In the genomic region with DNA sequence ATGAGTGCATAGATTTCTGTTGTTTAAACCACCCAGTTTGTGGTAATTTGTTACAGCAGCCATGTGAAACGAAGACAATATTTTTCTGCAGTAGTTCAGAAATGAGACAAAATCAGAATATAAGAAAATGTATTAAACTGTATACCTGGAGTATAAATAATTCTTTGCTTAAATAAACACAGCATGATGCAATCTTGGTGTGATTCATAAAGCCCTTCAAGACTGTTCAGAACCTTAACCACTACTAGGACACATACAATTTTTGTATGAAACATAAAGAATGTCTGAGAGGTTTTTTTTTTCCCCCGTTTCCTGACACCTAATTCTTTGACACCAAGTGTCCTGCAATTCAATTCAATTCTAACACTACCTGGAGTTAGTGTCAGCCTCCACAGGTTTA, we compare ENCODE assay signal across 26 cellular contexts. TPM values are rescaled to one million over a fixed set of nuclear protein-coding genes. Genes with fewer than 3 reads are reported as not detected.
DNase-seq lines count a peak whose midpoint lies in the region; ATAC-seq and TF ChIP-seq lines count a peak whose summit lies in the region.
"Had no signal": no experiment of that assay in that cellular context is flagged by ENCODE, and none has a peak within 500 bp of the region (broad histone marks: within the 10 kb centered on the region; RNA-seq: fewer than 3 reads in every experiment).

No MANE protein-coding gene starts in this region.

- no peaks in the 10 kb centered on the region for H3K27me3 ChIP-seq in breast epithelium
- no peaks in the 10 kb centered on the region for H3K27me3 ChIP-seq in tibial artery
- H3K27me3 ChIP-seq: foreskin keratinocyte, heart right ventricle, suprapubic skin, uterus had no signal

- TF ChIP-seq POLR2A in breast epithelium (IDR thresholded peaks at IDR 0.05): no peak

- H3K36me3 Mint-ChIP-seq in MCF 10A (ENCODE audit: insufficient read depth, unreplicated experiment): no peaks in the 10 kb centered on the region

- intact Hi-C loops in MCF 10A (cut with micrococcal nuclease) (no loop called here), breast epithelium (cut with DNase I; ENCODE audit: low total_unique reads) (no loop called here), tibial artery (cut with DNase I; ENCODE audit: low total_unique reads) (no loop called here)

- TF ChIP-seq CTCF in MCF 10A (IDR thresholded peaks at IDR 0.05; ENCODE audit: unreplicated experiment) (no peak), breast epithelium (IDR thresholded peaks at IDR 0.05) (no peak), tibial artery (IDR thresholded peaks at IDR 0.05) (no peak)

- no peak overlapping the region for H3K4me3 Mint-ChIP-seq in MCF 10A (ENCODE audit: unreplicated experiment)
- H3K4me3 Mint-ChIP-seq: activated T-cell treated with anti-CD3 and anti-CD28 coated beads, Interleukin-2, amount 50 U/mL, for 4 hours; brain; neural crest cell had no signal

- H3K4me1 ChIP-seq in breast epithelium (no peaks in the 10 kb centered on the region), tibial artery (peaks cover 3 to 94% (median 46%) of the 10 kb centered on the region in 4 donors)
- H3K4me1 ChIP-seq: foreskin keratinocyte, heart right ventricle, parathyroid adenoma, suprapubic skin, uterus had no signal

- peaks cover 0 to 8% of the 10 kb centered on the region in 2 donors for H3K9me3 ChIP-seq in breast epithelium
- peaks cover 0 to 8% (median 0%) of the 10 kb centered on the region in 3 donors for H3K9me3 ChIP-seq in tibial artery
- H3K9me3 ChIP-seq: suprapubic skin had no signal

- no peaks in the 10 kb centered on the region for H3K36me3 ChIP-seq in breast epithelium
- H3K36me3 ChIP-seq in tibial artery: no peaks in the 10 kb centered on the region
- H3K36me3 ChIP-seq: heart right ventricle, suprapubic skin, uterus had no signal

- BruUV-seq in MCF 10A (replicated peaks; lab: Mats Ljungman, UMichigan): no TSS peak

- POLR2A ChIA-PET in MCF 10A (lab: Yijun Ruan, JAX): no interaction called here

- peak; percentile 46 for DNase-seq in MCF 10A (ENCODE audit: unreplicated experiment)
- no peak for DNase-seq in breast epithelium (ENCODE audit: low spot score in 2 of 2)
- peak; percentile 63 for DNase-seq in amniotic epithelial cell (ENCODE audit: low read depth)
- DNase-seq in fibroblast of gingiva (ENCODE audit: low read depth): peak; percentile 21
- no peak for DNase-seq in tibial artery
- DNase-seq: 8988T; activated T-cell treated with anti-CD3 and anti-CD28 coated beads, Interleukin-2, amount 50 U/mL, for 4 hours; heart right ventricle; kidney; left ventricle myocardium superior; NCI-H1092 treated with DMSO at 0.1 percent for 48 hours; NCI-H187 treated with DMSO at 0.1 percent for 48 hours; NCI-H524; NK-92 treated with Interleukin-12 subunit alpha and Interleukin-12 subunit beta, amount 100 ng/mL, for 24 hours; stimulated activated naive CD4-positive, alpha-beta T cell; T-helper 2 cell; uterus had no signal

- no peak overlapping the region for H3K4me3 ChIP-seq in breast epithelium
- no peak overlapping the region for H3K4me3 ChIP-seq in tibial artery
- H3K4me3 ChIP-seq: heart right ventricle, skin epidermis, suprapubic skin, uterus had no signal

- CTCF ChIA-PET in MCF 10A (lab: Yijun Ruan, JAX): interaction anchor here (0.6 kb wide), 1 partner anchor 10 kb away, joined by 3 read pairs; no protein-coding TSS in a partner anchor

- no peak for ATAC-seq in HG02970 (IDR thresholded peaks at IDR 0.05; ENCODE audit: low FRiP score, unreplicated experiment)
- ATAC-seq in HG03342 (IDR thresholded peaks at IDR 0.05; ENCODE audit: unreplicated experiment): no peak
- ATAC-seq in HG02798 (IDR thresholded peaks at IDR 0.05; ENCODE audit: poor library complexity, unreplicated experiment): no peak
- ATAC-seq: foreskin keratinocyte, heart right ventricle, left ventricle myocardium superior had no signal

- H3K27ac ChIP-seq in breast epithelium (no peak overlapping the region), tibial artery (peak overlapping the region; percentile 21 to 51)
- H3K27ac ChIP-seq: foreskin keratinocyte, heart right ventricle, parathyroid adenoma, skin epidermis, suprapubic skin, uterus had no signal

- no peaks in the 10 kb centered on the region for H3K9me3 Mint-ChIP-seq in MCF 10A (ENCODE audit: unreplicated experiment)

- H3K4me1 Mint-ChIP-seq in MCF 10A (ENCODE audit: insufficient read depth, unreplicated experiment): peaks cover 22% of the 10 kb centered on the region
- H3K4me1 Mint-ChIP-seq: brain had no signal

- no peaks in the 10 kb centered on the region for H3K27me3 Mint-ChIP-seq in MCF 10A (ENCODE audit: insufficient read depth, unreplicated experiment)
- H3K27me3 Mint-ChIP-seq: brain had no signal

- H3K27ac Mint-ChIP-seq in MCF 10A (ENCODE audit: low read depth, unreplicated experiment): peak overlapping the region; percentile 26
- H3K27ac Mint-ChIP-seq: brain had no signal

RNA-seq across cellular contexts. Expression of gene C12orf75, which starts 10.5 kb away (rescaled TPM):
- total RNA-seq in MCF 10A (2022) (53.6 and 67.7 TPM in 2 replicates), breast epithelium (10 to 100 TPM in 2 of 3 donors, 1 to 10 TPM in 1; 2.4 to 20.9 (median 20.0) TPM)

Comparison
In these comparisons a context has a peak if more than half of its experiments do, and no peak if none do; other contexts are left out.
1. DNase-seq: peak in MCF 10A (single experiment), amniotic epithelial cell (single experiment) and fibroblast of gingiva (single experiment); none in breast epithelium (0 of 2) and tibial artery (0 of 2).
2. H3K27ac ChIP-seq: peak in tibial artery (2 of 2); none in breast epithelium (0 of 2).